ENCODE assay signal across 20 cellular contexts in the genomic region with DNA sequence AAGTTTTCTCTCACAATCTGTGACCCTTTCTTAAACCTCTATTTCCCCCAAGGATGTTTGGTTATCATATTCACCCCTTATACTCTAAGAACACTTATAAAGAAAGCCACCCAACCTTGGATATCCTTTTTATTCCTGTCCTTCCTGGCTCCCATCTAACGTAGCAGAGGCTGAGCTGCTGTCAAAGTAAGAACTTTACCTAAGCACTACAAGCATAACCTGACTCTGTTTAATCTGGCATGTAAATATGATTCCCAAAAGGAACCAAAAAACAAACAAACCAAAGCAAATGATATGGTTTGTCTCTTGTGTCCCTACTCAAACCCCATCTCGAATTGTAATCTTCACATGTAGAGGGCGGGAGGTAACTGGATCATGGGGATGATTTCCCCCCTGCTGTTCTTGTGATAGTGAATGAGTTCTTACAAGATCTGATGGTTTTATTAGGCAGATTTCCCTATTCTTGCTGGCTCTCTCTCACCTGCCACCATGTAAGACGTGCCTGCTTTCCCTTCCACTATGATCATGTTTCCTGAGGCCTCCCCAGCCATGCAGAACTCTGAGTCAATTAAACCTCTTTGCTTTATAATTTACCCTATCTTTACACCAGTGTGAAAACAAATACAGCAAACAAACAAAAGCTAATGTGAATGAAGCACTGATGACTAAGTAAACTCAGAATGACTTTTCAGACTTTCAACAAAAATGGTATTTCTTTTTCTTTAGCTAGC.
"Had no signal": no experiment of that assay in that cellular context is flagged by ENCODE, and none has a peak within 500 bp of the region (broad histone marks: within the 10 kb centered on the region; RNA-seq: fewer than 3 reads in every experiment).

No MANE protein-coding gene starts in this region.

- H3K36me3 ChIP-seq: gastroesophageal sphincter, neutrophil, sigmoid colon, upper lobe of right lung had no signal

- FAIRE-seq: keratinocyte had no signal

- H3K27me3 ChIP-seq: gastroesophageal sphincter, hepatocyte, neutrophil, sigmoid colon, upper lobe of right lung had no signal

- H3K27ac ChIP-seq: gastroesophageal sphincter, hepatocyte, neutrophil, sigmoid colon, upper lobe of right lung had no signal

- H3K4me2 ChIP-seq: hepatocyte had no signal

- H2AFZ ChIP-seq: hepatocyte had no signal

- H3K9me3 ChIP-seq: neutrophil had no signal

- H3K4me3 ChIP-seq: gastroesophageal sphincter, hepatocyte, sigmoid colon, upper lobe of right lung had no signal

- H3K4me1 ChIP-seq: gastroesophageal sphincter, sigmoid colon, upper lobe of right lung had no signal

- H3K79me2 ChIP-seq: hepatocyte had no signal

- DNase-seq: activated CD4-positive, alpha-beta memory T cell treated with anti-CD3 and anti-CD28 coated beads, Interleukin-2, amount 10 ng/mL, durations not matched to agents 7 days and 5 days; activated CD4-positive, alpha-beta T cell treated with anti-CD3 and anti-CD28 coated beads, Interleukin-2, amount 10 ng/mL, durations not matched to agents 24 days and 14 days; activated CD4-positive, CD25-positive, alpha-beta regulatory T cell treated with anti-CD3 and anti-CD28 coated beads, Interleukin-2, amount 50 U/mL, for 72 hours; activated naive CD8-positive, alpha-beta T cell treated with anti-CD3 and anti-CD28 coated beads, Interleukin-2, amount 50 U/mL, for 24 hours; activated T-cell treated with anti-CD3 and anti-CD28 coated beads, Interleukin-2, amount 50 U/mL, for 4 hours; amygdala; caudate nucleus; left cardiac atrium; left ventricle myocardium superior; sigmoid colon; small intestine; stimulated activated CD4-positive, alpha-beta T cell treated with anti-CD3 and anti-CD28 coated beads, Interleukin-4, amount 100 ng/mL, for 4 hours; stimulated activated CD8-positive, alpha-beta memory T cell treated with anti-CD3 and anti-CD28 coated beads, Interleukin-4, amount 100 ng/mL, for 48 hours; stimulated activated naive CD8-positive, alpha-beta T cell treated with anti-CD3 and anti-CD28 coated beads, Interleukin-15, amount 100 ng/mL, for 72 hours; substantia nigra; upper lobe of right lung had no signal
